Comparison of ENCODE assay signal across 9 cellular contexts in the genomic region with DNA sequence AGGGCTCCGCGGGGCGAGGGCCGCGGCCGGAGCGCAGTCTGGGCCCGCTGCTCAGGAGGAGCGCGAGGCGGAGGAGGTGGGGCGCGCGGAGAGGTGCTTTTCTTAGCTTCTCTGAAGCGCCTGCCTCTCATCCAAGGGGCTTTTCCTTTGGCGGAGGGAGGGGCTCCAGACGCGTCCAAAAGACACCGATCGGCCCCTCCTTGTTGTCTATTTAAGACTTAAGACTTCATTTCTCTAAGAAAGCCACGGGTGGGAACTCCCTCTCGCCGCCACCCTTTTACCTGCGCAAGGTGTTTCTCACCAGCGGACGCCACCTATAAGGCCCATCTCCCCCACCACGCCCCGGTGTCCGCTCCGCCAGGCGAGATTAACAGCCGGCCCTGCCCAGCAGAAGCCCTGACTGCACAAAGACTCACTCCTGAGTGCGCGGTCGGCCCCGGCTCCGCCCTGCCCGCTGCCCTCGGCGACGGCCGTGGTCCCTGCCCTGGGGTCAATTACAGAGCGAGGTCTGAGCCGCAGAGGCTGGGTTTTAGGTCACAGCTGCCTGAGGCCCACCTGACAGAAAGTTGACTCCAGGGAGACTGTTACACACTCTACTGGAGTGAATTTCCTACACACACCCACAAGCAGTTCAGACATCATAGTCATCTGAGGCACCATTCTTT. TPM values are rescaled to one million over a fixed set of nuclear protein-coding genes. Genes with fewer than 3 reads are reported as not detected.
DNase-seq lines count a peak whose midpoint lies in the region; ATAC-seq and TF ChIP-seq lines count a peak whose summit lies in the region.
"Had no signal": no experiment of that assay in that cellular context is flagged by ENCODE, and none has a peak within 500 bp of the region (broad histone marks: within the 10 kb centered on the region; RNA-seq: fewer than 3 reads in every experiment).

A gene (minus strand): TSS at position 402 of the 665 bp plus-strand sequence. CDS start 450 bp downstream, outside the sequence.

- H3K36me3 ChIP-seq in lung (ENCODE audit: control insufficient read depth in 2 of 2, insufficient read depth in 2 of 2, low read length in 2 of 2), result no peaks in the 10 kb centered on the region
- H3K36me3 ChIP-seq in upper lobe of left lung, result no peaks in the 10 kb centered on the region

- H3K27me3 ChIP-seq in lung (ENCODE audit: control insufficient read depth, insufficient read depth), result no peaks in the 10 kb centered on the region
- H3K27me3 ChIP-seq in upper lobe of left lung, result no peaks in the 10 kb centered on the region

- TF ChIP-seq EP300 in upper lobe of left lung (IDR thresholded peaks at IDR 0.05), result no peak

- ATAC-seq in lung (ENCODE audit: insufficient read depth, low FRiP score), result peak; percentile 49
- ATAC-seq in upper lobe of left lung (ENCODE audit: low FRiP score in 2 of 2), result peak; percentile 59 to 65
- ATAC-seq in GM18517 (IDR thresholded peaks at IDR 0.05; ENCODE audit: unreplicated experiment), result no peak
- ATAC-seq in HG02885 (IDR thresholded peaks at IDR 0.05; ENCODE audit: poor library complexity, unreplicated experiment), result no peak

- TF ChIP-seq CTCF in lung (IDR thresholded peaks at IDR 0.05; ENCODE audit: control extremely low read depth, extremely low read depth) (no peak), upper lobe of left lung (IDR thresholded peaks at IDR 0.05) (no peak)

- DNase-seq in NCI-H345 (lab: John Stamatoyannopoulos, UW) (peak; percentile 42), NCI-H345 treated with DMSO at 0.1 percent for 48 hours (lab: John Stamatoyannopoulos, UW; ENCODE audit: unreplicated experiment) (no peak), lung (ENCODE audit: low spot score) (peak; percentile 51), upper lobe of left lung (peak; percentile 63 to 89), SIG-M5 (lab: John Stamatoyannopoulos, UW) (no peak)

- H3K4me3 ChIP-seq in lung (peak within 1 kb of the TSS; percentile 71), upper lobe of left lung (peak within 1 kb of the TSS; percentile 12 to 71 (median 64))

- H3K4me1 ChIP-seq in lung (ENCODE audit: control insufficient read depth in 2 of 2, insufficient read depth in 2 of 2, low read length in 2 of 2) (peaks cover 0 to 7% of the 10 kb centered on the region in 2 donors), upper lobe of left lung (peaks cover 0 to 13% (median 6%) of the 10 kb centered on the region in 4 donors)

- peak in 3 of 4 donors; percentile 19 to 49 (median 21) for TF ChIP-seq POLR2A in upper lobe of left lung (IDR thresholded peaks at IDR 0.05)

- WGBS in lung, 2 donors, result 8 to 10% methylated on average over 40 to 44 of the region's 44 CpGs
- 11 to 19% methylated on average over 5 to 44 of the region's 44 CpGs for WGBS in upper lobe of left lung, 2 donors

- H3K27ac ChIP-seq in cingulate gyrus (ENCODE audit: low read depth, low read length) (peak within 1 kb of the TSS; percentile 10), lung (ENCODE audit: low read depth in 1 of 2, low read length in 1 of 2) (peak within 1 kb of the TSS; percentile 86), upper lobe of left lung (peak within 1 kb of the TSS; percentile 86 to 91 (median 90))

- H3K9me3 ChIP-seq in lung (ENCODE audit: control insufficient read depth in 2 of 2, insufficient read depth in 1 of 2, low read length in 1 of 2) (no peaks in the 10 kb centered on the region), upper lobe of left lung (no peaks in the 10 kb centered on the region)

RNA-seq across cellular contexts. Expression of the gene that starts here (rescaled TPM):
- total RNA-seq in lung, result 10 to 100 TPM; 13.5 to 15.4 TPM
- polyA plus RNA-seq in lung, result 1 to 10 TPM; 2.3 to 7.2 TPM
- total RNA-seq in upper lobe of left lung, result 10 to 100 TPM in 4 of 6 donors, 1 to 10 TPM in 2; 2.1 to 19.5 (median 13.2) TPM
- polyA plus RNA-seq: IgD-negative memory B cell had no signal

Comparison
In these comparisons a context has a peak if more than half of its experiments do, and no peak if none do; other contexts are left out.
1. DNase-seq: peak in NCI-H345 (single experiment), lung (single experiment) and upper lobe of left lung (2 of 2); none in NCI-H345 treated with DMSO at 0.1 percent for 48 hours (single experiment) and SIG-M5 (single experiment).
2. H3K27ac ChIP-seq: peak in every context shown above with its lines; median percentile 90 in upper lobe of left lung; 86 in lung; 10 in cingulate gyrus.
3. ATAC-seq: peak in lung (single experiment) and upper lobe of left lung (2 of 2); none in GM18517 (single experiment) and HG02885 (single experiment).